8 cellular contexts compared by ENCODE assay signal in the genomic region with DNA sequence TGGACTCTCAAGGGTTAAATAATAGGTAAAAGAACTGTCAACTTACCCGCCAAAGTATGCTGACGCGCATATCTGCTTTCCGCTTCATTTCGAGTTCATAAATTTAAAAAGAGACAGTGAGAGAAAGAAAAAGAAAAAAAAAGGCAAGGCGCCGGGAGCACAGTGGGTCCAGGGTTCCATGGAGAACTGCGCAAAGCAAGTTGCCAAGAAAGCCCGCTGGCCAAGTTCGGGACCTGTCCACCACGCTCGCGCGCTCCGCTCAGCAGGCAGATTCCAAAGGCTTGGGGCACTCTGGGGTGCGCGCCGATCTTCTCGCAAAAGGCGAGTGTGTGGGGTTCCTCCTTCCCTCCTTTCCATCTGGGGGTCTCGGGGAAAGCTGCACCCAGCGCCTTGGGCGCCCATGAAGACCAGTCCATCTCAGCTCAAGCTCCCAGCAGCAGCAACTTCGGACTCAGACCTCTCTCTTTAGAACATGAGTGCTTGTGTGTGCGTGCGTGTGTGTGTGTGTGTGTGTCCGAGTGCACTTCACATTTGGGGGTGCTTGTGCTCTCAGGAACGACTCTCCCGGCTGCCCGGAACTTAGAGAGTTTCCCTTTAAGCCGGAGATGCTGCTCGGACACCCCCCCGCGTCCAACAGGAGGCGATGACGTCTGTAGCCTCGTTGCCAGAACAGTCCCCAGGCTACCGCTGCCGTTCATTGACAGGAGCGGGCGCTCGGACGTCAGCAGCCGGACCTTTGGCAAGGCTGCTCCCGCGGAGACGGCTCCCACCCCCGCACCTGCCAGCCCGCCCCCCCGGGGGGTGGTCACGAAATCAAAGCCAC.
DNase-seq lines count a peak whose midpoint lies in the region; ATAC-seq, FAIRE-seq and TF ChIP-seq lines count a peak whose summit lies in the region.

No MANE protein-coding gene starts in this region.

- no peaks in the 10 kb centered on the region for H3F3A ChIP-seq in smooth muscle cell (ENCODE audit: low read depth)

- in situ Hi-C loops in K562 (cut with MboI) = no loop called here

- intact Hi-C loops in K562 (cut with micrococcal nuclease) = no loop called here

- FAIRE-seq in K562 (lab: Jason Lieb, UNC) = no peak

- TF ChIP-seq EP300 in K562 (IDR thresholded peaks at IDR 0.05; ENCODE audit: low read length) = no peak

- no peak overlapping the region for H3K4me3 ChIP-seq in K562
- peak overlapping the region; percentile 55 for H3K4me3 ChIP-seq in iPS-18c (ENCODE audit: insufficient read depth, low read depth, low read length)
- peak overlapping the region; percentile 51 for H3K4me3 ChIP-seq in smooth muscle cell

- no peak for TF ChIP-seq POLR2A in K562 (conservative IDR thresholded peaks at IDR 0.05)

- no peak for TF ChIP-seq RAD21 in K562 (CRISPR knock-in tag; conservative IDR thresholded peaks at IDR 0.05 in 1 of 2, IDR thresholded peaks at IDR 0.05 in 1 of 2)

- DNase-seq in HT1080 (ENCODE audit: low read depth) (peak; percentile 46), K562 (ENCODE audit: extremely low read depth in 1 of 4, low spot score in 3 of 4) (peak in 1 of 4 experiments; percentile 8), smooth muscle cell (lab: John Stamatoyannopoulos, UW; ENCODE audit: unreplicated experiment) (peak; percentile 38), dedifferentiated amniotic fluid mesenchymal stem cell (ENCODE audit: extremely low spot score) (no peak), activated T-cell treated with anti-CD3 and anti-CD28 coated beads for 4 hours (no peak), NCI-H1417 treated with DMSO at 0.1 percent for 48 hours (lab: John Stamatoyannopoulos, UW) (no peak)
- no peak for DNase-seq in effector CD4-positive, alpha-beta T cell

- H3K9ac ChIP-seq in K562 (ENCODE audit: insufficient read depth in 1 of 2, low read depth in 2 of 2, low read length in 2 of 2) = 0 out of 4 replicates have a peak overlapping the region, but pooled peaks of 1 of the 2 experiments have one; percentile 17
- no peak overlapping the region for H3K9ac ChIP-seq in smooth muscle cell (ENCODE audit: low read depth)

- POLR2A ChIA-PET in K562 (lab: Yijun Ruan, JAX) = no interaction called here

- H4K20me1 ChIP-seq in K562 (replicated peaks; ENCODE audit: control insufficient read depth, insufficient read depth, low read length) = peaks cover 3% of the 10 kb centered on the region
- no peaks in the 10 kb centered on the region for H4K20me1 ChIP-seq in smooth muscle cell (ENCODE audit: low read depth)

- no TSS peak for BruUV-seq in K562 (replicated peaks; lab: Mats Ljungman, UMichigan)

- H3K27ac ChIP-seq in K562 (ENCODE audit: extremely low read depth, low read depth, low read length) (no peak overlapping the region), smooth muscle cell (ENCODE audit: low read depth) (no peak overlapping the region)

- CTCF ChIA-PET in K562 (lab: Yijun Ruan, JAX; ENCODE audit: low intra/inter-chr PET ratio) = no interaction called here

- peak; percentile 58 for ATAC-seq in K562

- peaks cover 4 to 12% of the 10 kb centered on the region in 2 experiments; a peak in 3 of 5 replicates for H3K27me3 ChIP-seq in K562 (ENCODE audit: control insufficient read depth in 2 of 2, insufficient read depth in 2 of 2, low read length in 2 of 2)
- H3K27me3 ChIP-seq in smooth muscle cell (ENCODE audit: low read depth) = peaks cover 83% of the 10 kb centered on the region

- H3K9me1 ChIP-seq in K562 (ENCODE audit: control insufficient read depth, insufficient read depth, low read length) = no peaks in the 10 kb centered on the region

- no peaks in the 10 kb centered on the region for H3K9me3 ChIP-seq in K562 (replicated peaks; ENCODE audit: control insufficient read depth, insufficient read depth, low read depth, low read length)
- no peaks in the 10 kb centered on the region for H3K9me3 ChIP-seq in iPS-18c (ENCODE audit: control insufficient read depth, insufficient read depth, low read length)
- no peaks in the 10 kb centered on the region for H3K9me3 ChIP-seq in smooth muscle cell (replicated peaks; ENCODE audit: low read depth)

- H2AFZ ChIP-seq in K562 (ENCODE audit: low read depth, low read length) (no peak overlapping the region), smooth muscle cell (ENCODE audit: low read depth) (peak overlapping the region; percentile 81)

- 4% methylated on average over 46 of the region's 51 CpGs for WGBS in K562 (ENCODE audit: insufficient coverage, low coverage, missing lambda C conversion rate)
- WGBS in smooth muscle cell (ENCODE audit: low lambda C conversion rate) = under 1% methylated on average over 42 of the region's 51 CpGs

- TF ChIP-seq CTCF in K562 (IDR thresholded peaks at IDR 0.05 in 2 of 3, conservative IDR thresholded peaks at IDR 0.05 in 1 of 3; ENCODE audit: insufficient read depth in 2 of 3, low read depth in 1 of 3, low read length in 3 of 3) = no peak
- no peak for TF ChIP-seq CTCF in smooth muscle cell (IDR thresholded peaks at IDR 0.05; ENCODE audit: borderline replicate concordance, insufficient read depth, poor library complexity, severe bottlenecking)

- H3K4me1 ChIP-seq in K562 (replicated peaks in 1 of 2; ENCODE audit: control insufficient read depth in 2 of 2, insufficient read depth in 2 of 2, low read length in 2 of 2) = no peaks in the 10 kb centered on the region
- peaks cover 4% of the 10 kb centered on the region for H3K4me1 ChIP-seq in smooth muscle cell (ENCODE audit: low read depth)

- H3K4me2 ChIP-seq in K562 (ENCODE audit: insufficient read depth, low read length) (no peak overlapping the region), smooth muscle cell (peak overlapping the region; percentile 90)

- H3K36me3 ChIP-seq in K562 (ENCODE audit: control insufficient read depth, insufficient read depth, low read length) (no peaks in the 10 kb centered on the region), smooth muscle cell (ENCODE audit: low read depth) (no peaks in the 10 kb centered on the region)

- H3K79me2 ChIP-seq in K562 (ENCODE audit: control insufficient read depth, insufficient read depth, low read length) (no peaks in the 10 kb centered on the region), smooth muscle cell (ENCODE audit: low read depth) (no peaks in the 10 kb centered on the region)

TF ChIP-seq in K562, 482 proteins besides CTCF, POLR2A, EP300 and RAD21:
- TF ChIP-seq, protein P1, sequence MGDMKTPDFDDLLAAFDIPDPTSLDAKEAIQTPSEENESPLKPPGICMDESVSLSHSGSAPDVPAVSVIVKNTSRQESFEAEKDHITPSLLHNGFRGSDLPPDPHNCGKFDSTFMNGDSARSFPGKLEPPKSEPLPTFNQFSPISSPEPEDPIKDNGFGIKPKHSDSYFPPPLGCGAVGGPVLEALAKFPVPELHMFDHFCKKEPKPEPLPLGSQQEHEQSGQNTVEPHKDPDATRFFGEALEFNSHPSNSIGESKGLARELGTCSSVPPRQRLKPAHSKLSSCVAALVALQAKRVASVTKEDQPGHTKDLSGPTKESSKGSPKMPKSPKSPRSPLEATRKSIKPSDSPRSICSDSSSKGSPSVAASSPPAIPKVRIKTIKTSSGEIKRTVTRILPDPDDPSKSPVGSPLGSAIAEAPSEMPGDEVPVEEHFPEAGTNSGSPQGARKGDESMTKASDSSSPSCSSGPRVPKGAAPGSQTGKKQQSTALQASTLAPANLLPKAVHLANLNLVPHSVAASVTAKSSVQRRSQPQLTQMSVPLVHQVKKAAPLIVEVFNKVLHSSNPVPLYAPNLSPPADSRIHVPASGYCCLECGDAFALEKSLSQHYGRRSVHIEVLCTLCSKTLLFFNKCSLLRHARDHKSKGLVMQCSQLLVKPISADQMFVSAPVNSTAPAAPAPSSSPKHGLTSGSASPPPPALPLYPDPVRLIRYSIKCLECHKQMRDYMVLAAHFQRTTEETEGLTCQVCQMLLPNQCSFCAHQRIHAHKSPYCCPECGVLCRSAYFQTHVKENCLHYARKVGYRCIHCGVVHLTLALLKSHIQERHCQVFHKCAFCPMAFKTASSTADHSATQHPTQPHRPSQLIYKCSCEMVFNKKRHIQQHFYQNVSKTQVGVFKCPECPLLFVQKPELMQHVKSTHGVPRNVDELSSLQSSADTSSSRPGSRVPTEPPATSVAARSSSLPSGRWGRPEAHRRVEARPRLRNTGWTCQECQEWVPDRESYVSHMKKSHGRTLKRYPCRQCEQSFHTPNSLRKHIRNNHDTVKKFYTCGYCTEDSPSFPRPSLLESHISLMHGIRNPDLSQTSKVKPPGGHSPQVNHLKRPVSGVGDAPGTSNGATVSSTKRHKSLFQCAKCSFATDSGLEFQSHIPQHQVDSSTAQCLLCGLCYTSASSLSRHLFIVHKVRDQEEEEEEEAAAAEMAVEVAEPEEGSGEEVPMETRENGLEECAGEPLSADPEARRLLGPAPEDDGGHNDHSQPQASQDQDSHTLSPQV (IDR thresholded peaks at IDR 0.05) = no peak
- no peak for TF ChIP-seq KLF10 (CRISPR knock-in tag; IDR thresholded peaks at IDR 0.05)
- TF ChIP-seq, protein P2, sequence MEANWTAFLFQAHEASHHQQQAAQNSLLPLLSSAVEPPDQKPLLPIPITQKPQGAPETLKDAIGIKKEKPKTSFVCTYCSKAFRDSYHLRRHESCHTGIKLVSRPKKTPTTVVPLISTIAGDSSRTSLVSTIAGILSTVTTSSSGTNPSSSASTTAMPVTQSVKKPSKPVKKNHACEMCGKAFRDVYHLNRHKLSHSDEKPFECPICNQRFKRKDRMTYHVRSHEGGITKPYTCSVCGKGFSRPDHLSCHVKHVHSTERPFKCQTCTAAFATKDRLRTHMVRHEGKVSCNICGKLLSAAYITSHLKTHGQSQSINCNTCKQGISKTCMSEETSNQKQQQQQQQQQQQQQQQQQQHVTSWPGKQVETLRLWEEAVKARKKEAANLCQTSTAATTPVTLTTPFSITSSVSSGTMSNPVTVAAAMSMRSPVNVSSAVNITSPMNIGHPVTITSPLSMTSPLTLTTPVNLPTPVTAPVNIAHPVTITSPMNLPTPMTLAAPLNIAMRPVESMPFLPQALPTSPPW (CRISPR knock-in tag; IDR thresholded peaks at IDR 0.05) = peak; percentile 34; the same call in 1 of the 2 replicates

Comparison
In these comparisons a context has a peak if more than half of its experiments do, and no peak if none do; other contexts are left out.
1. DNase-seq: peak in HT1080 (single experiment) and smooth muscle cell (single experiment); none in dedifferentiated amniotic fluid mesenchymal stem cell (single experiment), activated T-cell treated with anti-CD3 and anti-CD28 coated beads for 4 hours (single experiment), NCI-H1417 treated with DMSO at 0.1 percent for 48 hours (single experiment) and effector CD4-positive, alpha-beta T cell (single experiment).